Comparison of ENCODE assay signal across 18 cellular contexts in genomic region chr17:32510466-32510865, GRCh38. TPM values are rescaled to one million over a fixed set of nuclear protein-coding genes. Genes with fewer than 3 reads are reported as not detected.
DNase-seq lines count a peak whose midpoint lies in the region; ATAC-seq and TF ChIP-seq lines count a peak whose summit lies in the region.
"Had no signal": no experiment of that assay in that cellular context is flagged by ENCODE, and none has a peak within 500 bp of the region (broad histone marks: within the 10 kb centered on the region; RNA-seq: fewer than 3 reads in every experiment).

No MANE protein-coding gene starts in this region.

- no peak overlapping the region for H3K4me3 Mint-ChIP-seq in activated naive CD4-positive, alpha-beta T cell treated with anti-CD3 and anti-CD28 coated beads, Interleukin-2, amount 50 U/mL, for 24 hours
- H3K4me3 Mint-ChIP-seq in WTC11: no peak overlapping the region
- H3K4me3 Mint-ChIP-seq in neural progenitor cell: no peak overlapping the region
- H3K4me3 Mint-ChIP-seq: B cell; CD8-positive, alpha-beta T cell; HFFc6 had no signal

- TF ChIP-seq CTCF in WTC11 (IDR thresholded peaks at IDR 0.05) (no peak), neural progenitor cell (IDR thresholded peaks at IDR 0.05) (no peak), foreskin keratinocyte (conservative IDR thresholded peaks at IDR 0.05) (no peak)

- H3K27ac ChIP-seq in neural progenitor cell (no peak overlapping the region), foreskin keratinocyte (no peak overlapping the region)
- H3K27ac ChIP-seq: 22Rv1 had no signal

- ATAC-seq in WTC11 (no peak), foreskin keratinocyte (no peak), GM19328 (IDR thresholded peaks at IDR 0.05; ENCODE audit: unreplicated experiment) (no peak)
- ATAC-seq: CD8-positive, alpha-beta T cell had no signal

- no peaks in the 10 kb centered on the region for H3K36me3 ChIP-seq in neural progenitor cell
- H3K36me3 ChIP-seq: HAP-1 had no signal

- H3K9me3 Mint-ChIP-seq in activated naive CD4-positive, alpha-beta T cell treated with anti-CD3 and anti-CD28 coated beads, Interleukin-2, amount 50 U/mL, for 24 hours: no peaks in the 10 kb centered on the region
- H3K9me3 Mint-ChIP-seq in WTC11 (no peaks in the 10 kb centered on the region), neural progenitor cell (peaks cover 9% of the 10 kb centered on the region)
- H3K9me3 Mint-ChIP-seq: CD8-positive, alpha-beta T cell; HFFc6 had no signal

- DNase-seq in activated naive CD4-positive, alpha-beta T cell treated with anti-CD3 and anti-CD28 coated beads, Interleukin-2, amount 50 U/mL, for 16 hours: no peak
- no peak for DNase-seq in WTC11 (ENCODE audit: low spot score)
- DNase-seq in neural progenitor cell (ENCODE audit: low spot score): no peak
- DNase-seq in NCI-H2081 (lab: John Stamatoyannopoulos, UW): no peak
- DNase-seq in foreskin keratinocyte: no peak
- DNase-seq in NCI-H146 treated with DMSO at 0.1 percent for 48 hours (lab: John Stamatoyannopoulos, UW; ENCODE audit: unreplicated experiment): no peak
- DNase-seq: C1 segment of cervical spinal cord; CD8-positive, alpha-beta T cell; DMS53; DMS79 treated with DMSO at 0.1 percent for 48 hours; GF-D8; GOT3; HFFc6 had no signal

- H3K27ac Mint-ChIP-seq in activated naive CD4-positive, alpha-beta T cell treated with anti-CD3 and anti-CD28 coated beads, Interleukin-2, amount 50 U/mL, for 24 hours: peak overlapping the region; percentile 46
- H3K27ac Mint-ChIP-seq in WTC11: 0 out of 2 replicates have a peak overlapping the region, but pooled peaks have one; percentile 19
- no peak overlapping the region for H3K27ac Mint-ChIP-seq in neural progenitor cell
- H3K27ac Mint-ChIP-seq: B cell; CD8-positive, alpha-beta T cell; HFFc6 had no signal

- no peaks in the 10 kb centered on the region for H4K20me1 ChIP-seq in neural progenitor cell (ENCODE audit: low read depth)

- H3K27me3 ChIP-seq in neural progenitor cell: no peaks in the 10 kb centered on the region
- H3K27me3 ChIP-seq in foreskin keratinocyte: no peaks in the 10 kb centered on the region

- POLR2A ChIA-PET in WTC11 (lab: Charles Lee): interaction anchor here (0.7 kb wide), 1 partner anchor 42 kb away, joined by 5 read pairs; no protein-coding TSS in a partner anchor

- H3K36me3 Mint-ChIP-seq in activated naive CD4-positive, alpha-beta T cell treated with anti-CD3 and anti-CD28 coated beads, Interleukin-2, amount 50 U/mL, for 24 hours: no peaks in the 10 kb centered on the region
- H3K36me3 Mint-ChIP-seq in WTC11 (no peaks in the 10 kb centered on the region), neural progenitor cell (no peaks in the 10 kb centered on the region)
- H3K36me3 Mint-ChIP-seq: CD8-positive, alpha-beta T cell had no signal

- peak overlapping the region; percentile 67 for H2AFZ ChIP-seq in neural progenitor cell (replicated peaks)

- H3K9me3 ChIP-seq in neural progenitor cell (ENCODE audit: low read depth): no peaks in the 10 kb centered on the region
- H3K9me3 ChIP-seq: HAP-1 had no signal

- H3K9ac ChIP-seq in neural progenitor cell: no peak overlapping the region

- CTCF ChIA-PET in WTC11 (lab: Charles Lee): interaction anchor here (0.7 to 1.1 kb wide), 3 partner anchors 47 to 367 kb away, joined by 3 to 5 read pairs (median 4); partner anchors contain the start of gene MYO1D

- H3F3A ChIP-seq in neural progenitor cell (ENCODE audit: low read depth): no peaks in the 10 kb centered on the region

- H3K4me1 ChIP-seq in neural progenitor cell (peaks cover 9% of the 10 kb centered on the region), foreskin keratinocyte (no peaks in the 10 kb centered on the region)
- H3K4me1 ChIP-seq: HAP-1 had no signal

- no peaks in the 10 kb centered on the region for H3K79me2 ChIP-seq in neural progenitor cell (ENCODE audit: low read depth)

- H3K4me1 Mint-ChIP-seq in activated naive CD4-positive, alpha-beta T cell treated with anti-CD3 and anti-CD28 coated beads, Interleukin-2, amount 50 U/mL, for 24 hours: peaks cover 71% of the 10 kb centered on the region
- H3K4me1 Mint-ChIP-seq in WTC11 (peaks cover 9% of the 10 kb centered on the region), neural progenitor cell (peaks cover 25% of the 10 kb centered on the region)

- H3K4me2 ChIP-seq in neural progenitor cell: no peak overlapping the region

- no peak overlapping the region for H3K4me3 ChIP-seq in neural progenitor cell
- H3K4me3 ChIP-seq: HAP-1 had no signal

- H3K27me3 Mint-ChIP-seq in activated naive CD4-positive, alpha-beta T cell treated with anti-CD3 and anti-CD28 coated beads, Interleukin-2, amount 50 U/mL, for 24 hours: no peaks in the 10 kb centered on the region
- H3K27me3 Mint-ChIP-seq in WTC11 (ENCODE audit: low read depth) (no peaks in the 10 kb centered on the region), neural progenitor cell (ENCODE audit: insufficient read depth, low read depth) (peaks cover 2% of the 10 kb centered on the region)
- H3K27me3 Mint-ChIP-seq: B cell had no signal

TF ChIP-seq in WTC11, 78 proteins besides CTCF, POLR2A, EP300 and RAD21 (continues in another document):
- no peak for TF ChIP-seq SMAD3 (CRISPR knock-in tag; IDR thresholded peaks at IDR 0.05; ENCODE audit: borderline replicate concordance)
- TF ChIP-seq MXD4 (CRISPR knock-in tag; IDR thresholded peaks at IDR 0.05; ENCODE audit: borderline replicate concordance): no peak
- no peak for TF ChIP-seq EMX1 (CRISPR knock-in tag; IDR thresholded peaks at IDR 0.05)
- TF ChIP-seq ZNF232 (CRISPR knock-in tag; IDR thresholded peaks at IDR 0.05): no peak
- TF ChIP-seq ZNF263 (CRISPR knock-in tag; IDR thresholded peaks at IDR 0.05; ENCODE audit: low read depth): no peak
- no peak for TF ChIP-seq ZNF425 (CRISPR knock-in tag; conservative IDR thresholded peaks at IDR 0.05)
- TF ChIP-seq TEAD4 (CRISPR knock-in tag; IDR thresholded peaks at IDR 0.05): no peak
- no peak for TF ChIP-seq ZNF219 (CRISPR knock-in tag; IDR thresholded peaks at IDR 0.05; ENCODE audit: borderline replicate concordance)
- TF ChIP-seq, protein P1, sequence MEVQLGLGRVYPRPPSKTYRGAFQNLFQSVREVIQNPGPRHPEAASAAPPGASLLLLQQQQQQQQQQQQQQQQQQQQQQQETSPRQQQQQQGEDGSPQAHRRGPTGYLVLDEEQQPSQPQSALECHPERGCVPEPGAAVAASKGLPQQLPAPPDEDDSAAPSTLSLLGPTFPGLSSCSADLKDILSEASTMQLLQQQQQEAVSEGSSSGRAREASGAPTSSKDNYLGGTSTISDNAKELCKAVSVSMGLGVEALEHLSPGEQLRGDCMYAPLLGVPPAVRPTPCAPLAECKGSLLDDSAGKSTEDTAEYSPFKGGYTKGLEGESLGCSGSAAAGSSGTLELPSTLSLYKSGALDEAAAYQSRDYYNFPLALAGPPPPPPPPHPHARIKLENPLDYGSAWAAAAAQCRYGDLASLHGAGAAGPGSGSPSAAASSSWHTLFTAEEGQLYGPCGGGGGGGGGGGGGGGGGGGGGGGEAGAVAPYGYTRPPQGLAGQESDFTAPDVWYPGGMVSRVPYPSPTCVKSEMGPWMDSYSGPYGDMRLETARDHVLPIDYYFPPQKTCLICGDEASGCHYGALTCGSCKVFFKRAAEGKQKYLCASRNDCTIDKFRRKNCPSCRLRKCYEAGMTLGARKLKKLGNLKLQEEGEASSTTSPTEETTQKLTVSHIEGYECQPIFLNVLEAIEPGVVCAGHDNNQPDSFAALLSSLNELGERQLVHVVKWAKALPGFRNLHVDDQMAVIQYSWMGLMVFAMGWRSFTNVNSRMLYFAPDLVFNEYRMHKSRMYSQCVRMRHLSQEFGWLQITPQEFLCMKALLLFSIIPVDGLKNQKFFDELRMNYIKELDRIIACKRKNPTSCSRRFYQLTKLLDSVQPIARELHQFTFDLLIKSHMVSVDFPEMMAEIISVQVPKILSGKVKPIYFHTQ (CRISPR knock-in tag; IDR thresholded peaks at IDR 0.05): no peak
- TF ChIP-seq CREB1 (CRISPR knock-in tag; IDR thresholded peaks at IDR 0.05): no peak
- no peak for TF ChIP-seq HMGA2 (CRISPR knock-in tag; IDR thresholded peaks at IDR 0.05)

RNA-seq across cellular contexts. Expression of gene CDK5R1, which starts 23.7 kb away (rescaled TPM):
- total RNA-seq in WTC11 (2021) (9.0 to 9.9 TPM (median 9.2 TPM) in 3 replicates), neural progenitor cell (ENCODE audit: low replicate concordance) (6.9 and 8.8 TPM in 2 replicates), foreskin keratinocyte (9.5 and 11.8 TPM in 2 replicates)
- polyA plus RNA-seq in foreskin keratinocyte: 4.5 and 4.9 TPM in 2 replicates
